In the genomic region with DNA sequence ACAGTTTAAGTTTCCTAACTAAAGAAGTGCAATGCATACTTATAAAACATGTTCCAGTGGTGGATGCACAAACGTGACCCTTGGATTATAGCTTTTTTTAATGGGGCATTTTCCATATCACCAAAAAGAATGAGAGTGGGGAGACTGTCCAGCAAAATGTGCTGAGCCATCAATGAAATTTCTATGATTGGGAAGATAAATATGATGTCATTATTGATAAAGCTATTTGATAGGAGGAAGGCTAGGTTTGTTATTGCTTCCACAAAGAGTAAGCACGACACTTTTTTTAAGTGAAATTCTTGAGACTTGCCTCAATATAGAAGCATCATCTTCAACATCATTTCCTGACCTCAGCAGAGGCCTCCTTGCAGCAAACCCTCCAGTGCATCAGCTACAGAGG, we compare ENCODE assay signal across 39 cellular contexts.
"Had no signal": no experiment of that assay in that cellular context is flagged by ENCODE, and none has a peak within 500 bp of the region (broad histone marks: within the 10 kb centered on the region; RNA-seq: fewer than 3 reads in every experiment).

No MANE protein-coding gene starts in this region.

- H3K27me3 ChIP-seq: adrenal gland, ascending aorta, body of pancreas, brain microvascular endothelial cell, breast epithelium, cardiac muscle cell had no signal

- H3K4me3 ChIP-seq: adrenal gland, ascending aorta, body of pancreas, breast epithelium, cardiac muscle cell had no signal

- ATAC-seq: activated naive CD4-positive, alpha-beta T cell treated with anti-CD3 and anti-CD28 coated beads, Interleukin-2, amount 50 U/mL, for 72 hours; activated naive CD8-positive, alpha-beta T cell treated with anti-CD3 and anti-CD28 coated beads, Interleukin-2, amount 50 U/mL, for 24 hours; activated T-cell treated with anti-CD3 and anti-CD28 coated beads, Interleukin-2, amount 50 U/mL, for 4 hours; activated T-cell treated with anti-CD3 and anti-CD28 coated beads, Interleukin-2, amount 50 U/mL, for 72 hours; body of pancreas had no signal

- H3K4me1 ChIP-seq: adrenal gland, ascending aorta, body of pancreas, breast epithelium had no signal

- H3K36me3 Mint-ChIP-seq: activated naive CD4-positive, alpha-beta T cell treated with anti-CD3 and anti-CD28 coated beads, Interleukin-2, amount 10 ng/mL, durations not matched to agents 7 days and 5 days; activated naive CD4-positive, alpha-beta T cell treated with anti-CD3 and anti-CD28 coated beads, Interleukin-2, amount 50 U/mL, for 24 hours; activated naive CD4-positive, alpha-beta T cell treated with anti-CD3 and anti-CD28 coated beads, Interleukin-2, amount 50 U/mL, for 72 hours; activated naive CD8-positive, alpha-beta T cell; activated naive CD8-positive, alpha-beta T cell treated with anti-CD3 and anti-CD28 coated beads for 36 hours; activated naive CD8-positive, alpha-beta T cell treated with anti-CD3 and anti-CD28 coated beads, Interleukin-2, amount 10 ng/mL, durations not matched to agents 7 days and 5 days; brain had no signal

- DNase-seq: activated effector memory CD4-positive, alpha-beta T cell treated with anti-CD3 and anti-CD28 coated beads, Interleukin-2, amount 50 U/mL, for 16 hours; activated effector memory CD4-positive, alpha-beta T cell treated with Interleukin-2 at 50 U/mL for 16 hours; activated gamma-delta T cell; activated gamma-delta T cell treated with Interleukin-2 at 50 U/mL for 16 hours; activated naive CD4-positive, alpha-beta T cell; activated naive CD4-positive, alpha-beta T cell treated with anti-CD3 and anti-CD28 coated beads for 36 hours; activated naive CD4-positive, alpha-beta T cell treated with anti-CD3 and anti-CD28 coated beads, Interleukin-2, amount 10 ng/mL, durations not matched to agents 7 days and 5 days; activated naive CD4-positive, alpha-beta T cell treated with anti-CD3 and anti-CD28 coated beads, Interleukin-2, amount 50 U/mL, for 16 hours; activated naive CD4-positive, alpha-beta T cell treated with Interleukin-2 at 50 U/mL for 16 hours; activated naive CD8-positive, alpha-beta T cell treated with anti-CD3 and anti-CD28 coated beads for 36 hours; activated naive CD8-positive, alpha-beta T cell treated with anti-CD3 and anti-CD28 coated beads, Interleukin-2, amount 10 ng/mL, durations not matched to agents 7 days and 5 days; activated naive CD8-positive, alpha-beta T cell treated with anti-CD3 and anti-CD28 coated beads, Interleukin-2, amount 50 U/mL, for 24 hours; activated T-cell treated with anti-CD3 and anti-CD28 coated beads, Interleukin-2, amount 50 U/mL, for 24 hours; activated T-cell treated with anti-CD3 and anti-CD28 coated beads, Interleukin-2, amount 50 U/mL, for 4 hours; activated T-cell treated with anti-CD3 and anti-CD28 coated beads, Interleukin-2, amount 50 U/mL, for 48 hours; activated T-cell treated with anti-CD3 and anti-CD28 coated beads, Interleukin-2, amount 50 U/mL, for 72 hours; adrenal gland; amniotic stem cell; amygdala; anterior cingulate cortex; aorta; body of pancreas; brain microvascular endothelial cell; caudate nucleus; central memory CD4-positive, alpha-beta T cell; cerebellar nuclear complex had no signal

- H3K27ac ChIP-seq: adrenal gland, ascending aorta, body of pancreas, brain microvascular endothelial cell, breast epithelium, cardiac muscle cell had no signal

- H3K9me3 Mint-ChIP-seq: activated naive CD4-positive, alpha-beta T cell treated with anti-CD3 and anti-CD28 coated beads, Interleukin-2, amount 10 ng/mL, durations not matched to agents 7 days and 5 days; activated naive CD4-positive, alpha-beta T cell treated with anti-CD3 and anti-CD28 coated beads, Interleukin-2, amount 50 U/mL, for 24 hours; activated T-cell treated with anti-CD3 and anti-CD28 coated beads, Interleukin-2, amount 50 U/mL, for 4 hours; activated T-helper 1 cell treated with anti-CD3 and anti-CD28 coated beads, Interleukin-12 subunit alpha, Interleukin-12 subunit beta, Interleukin-2, Interleukin-4 antibody, amounts not matched to agents 30 ng/mL and 10 ng/mL and 1 ng/mL, durations not matched to agents 14 hours and 24 hours and 36 hours had no signal

- H3K27ac Mint-ChIP-seq: activated naive CD4-positive, alpha-beta T cell treated with anti-CD3 and anti-CD28 coated beads for 36 hours; activated naive CD4-positive, alpha-beta T cell treated with anti-CD3 and anti-CD28 coated beads, Interleukin-2, amount 10 ng/mL, durations not matched to agents 7 days and 5 days; activated naive CD4-positive, alpha-beta T cell treated with anti-CD3 and anti-CD28 coated beads, Interleukin-2, amount 50 U/mL, for 24 hours; activated naive CD4-positive, alpha-beta T cell treated with anti-CD3 and anti-CD28 coated beads, Interleukin-2, amount 50 U/mL, for 72 hours; activated naive CD8-positive, alpha-beta T cell; activated naive CD8-positive, alpha-beta T cell treated with anti-CD3 and anti-CD28 coated beads for 36 hours; activated naive CD8-positive, alpha-beta T cell treated with anti-CD3 and anti-CD28 coated beads, Interleukin-2, amount 10 ng/mL, durations not matched to agents 7 days and 5 days; activated naive CD8-positive, alpha-beta T cell treated with anti-CD3 and anti-CD28 coated beads, Interleukin-2, amount 50 U/mL, for 24 hours; activated T-cell treated with anti-CD3 and anti-CD28 coated beads, Interleukin-2, amount 50 U/mL, for 24 hours; activated T-cell treated with anti-CD3 and anti-CD28 coated beads, Interleukin-2, amount 50 U/mL, for 72 hours; activated T-helper 1 cell treated with anti-CD3 and anti-CD28 coated beads, Interleukin-12 subunit alpha, Interleukin-12 subunit beta, Interleukin-2, Interleukin-4 antibody, amounts not matched to agents 30 ng/mL and 10 ng/mL and 1 ng/mL, durations not matched to agents 14 hours and 24 hours and 36 hours; activated T-helper 2 cell treated with anti-CD3 and anti-CD28 coated beads, Interferon-gamma antibody, Interleukin-2, Interleukin-4, amounts not matched to agents 10 μg/mL and 5 μg/mL and 100 μg/mL, durations not matched to agents 14 hours and 24 hours and 36 hours; brain had no signal

- H3K36me3 ChIP-seq: adrenal gland, ascending aorta, brain microvascular endothelial cell, breast epithelium, cardiac muscle cell had no signal

- H3K9me3 ChIP-seq: adrenal gland, body of pancreas had no signal

- H3K4me3 Mint-ChIP-seq: activated naive CD4-positive, alpha-beta T cell treated with anti-CD3 and anti-CD28 coated beads for 36 hours; activated naive CD4-positive, alpha-beta T cell treated with anti-CD3 and anti-CD28 coated beads, Interleukin-2, amount 10 ng/mL, durations not matched to agents 7 days and 5 days; activated naive CD4-positive, alpha-beta T cell treated with anti-CD3 and anti-CD28 coated beads, Interleukin-2, amount 50 U/mL, for 24 hours; activated naive CD8-positive, alpha-beta T cell; activated naive CD8-positive, alpha-beta T cell treated with anti-CD3 and anti-CD28 coated beads for 36 hours; activated naive CD8-positive, alpha-beta T cell treated with anti-CD3 and anti-CD28 coated beads, Interleukin-2, amount 10 ng/mL, durations not matched to agents 7 days and 5 days; activated naive CD8-positive, alpha-beta T cell treated with anti-CD3 and anti-CD28 coated beads, Interleukin-2, amount 50 U/mL, for 24 hours; activated T-cell treated with anti-CD3 and anti-CD28 coated beads, Interleukin-2, amount 50 U/mL, for 24 hours; activated T-cell treated with anti-CD3 and anti-CD28 coated beads, Interleukin-2, amount 50 U/mL, for 4 hours; activated T-cell treated with anti-CD3 and anti-CD28 coated beads, Interleukin-2, amount 50 U/mL, for 72 hours; activated T-helper 1 cell treated with anti-CD3 and anti-CD28 coated beads, Interleukin-12 subunit alpha, Interleukin-12 subunit beta, Interleukin-2, Interleukin-4 antibody, amounts not matched to agents 30 ng/mL and 10 ng/mL and 1 ng/mL, durations not matched to agents 14 hours and 24 hours and 36 hours; brain; central memory CD8-positive, alpha-beta T cell had no signal

- H3K4me1 Mint-ChIP-seq: activated naive CD4-positive, alpha-beta T cell treated with anti-CD3 and anti-CD28 coated beads, Interleukin-2, amount 10 ng/mL, durations not matched to agents 7 days and 5 days; activated naive CD4-positive, alpha-beta T cell treated with anti-CD3 and anti-CD28 coated beads, Interleukin-2, amount 50 U/mL, for 24 hours; activated naive CD8-positive, alpha-beta T cell treated with anti-CD3 and anti-CD28 coated beads for 36 hours; activated naive CD8-positive, alpha-beta T cell treated with anti-CD3 and anti-CD28 coated beads, Interleukin-2, amount 10 ng/mL, durations not matched to agents 7 days and 5 days; activated naive CD8-positive, alpha-beta T cell treated with anti-CD3 and anti-CD28 coated beads, Interleukin-2, amount 50 U/mL, for 24 hours; brain; central memory CD8-positive, alpha-beta T cell had no signal

- H3K27me3 Mint-ChIP-seq: activated naive CD4-positive, alpha-beta T cell treated with anti-CD3 and anti-CD28 coated beads, Interleukin-2, amount 10 ng/mL, durations not matched to agents 7 days and 5 days; activated naive CD4-positive, alpha-beta T cell treated with anti-CD3 and anti-CD28 coated beads, Interleukin-2, amount 50 U/mL, for 24 hours; activated naive CD8-positive, alpha-beta T cell treated with anti-CD3 and anti-CD28 coated beads, Interleukin-2, amount 10 ng/mL, durations not matched to agents 7 days and 5 days; activated naive CD8-positive, alpha-beta T cell treated with anti-CD3 and anti-CD28 coated beads, Interleukin-2, amount 50 U/mL, for 24 hours; activated T-cell treated with anti-CD3 and anti-CD28 coated beads, Interleukin-2, amount 50 U/mL, for 24 hours; brain; central memory CD8-positive, alpha-beta T cell had no signal

- FAIRE-seq: astrocyte, bronchial epithelial cell, colon had no signal
